Comparison of ENCODE assay signal across 18 cellular contexts in genomic region chr5:137636076-137636475, GRCh38.
DNase-seq lines count a peak whose midpoint lies in the region; ATAC-seq, FAIRE-seq and TF ChIP-seq lines count a peak whose summit lies in the region.
"Had no signal": no experiment of that assay in that cellular context is flagged by ENCODE, and none has a peak within 500 bp of the region (broad histone marks: within the 10 kb centered on the region; RNA-seq: fewer than 3 reads in every experiment).

No MANE protein-coding gene starts in this region.

- no peak for FAIRE-seq in D721Med (lab: Jason Lieb, UNC)
- FAIRE-seq: HTR-8/SVneo had no signal

- H3F3A ChIP-seq in neural cell (ENCODE audit: insufficient read depth, low read length, poor library complexity, severe bottlenecking) = no peaks in the 10 kb centered on the region

- ATAC-seq in left lung = peak; percentile 19
- ATAC-seq: HCT116 had no signal

- TF ChIP-seq CTCF in endodermal cell (conservative IDR thresholded peaks at IDR 0.05) (no peak), left lung (IDR thresholded peaks at IDR 0.05) (no peak), neural cell (IDR thresholded peaks at IDR 0.05; ENCODE audit: poor library complexity, severe bottlenecking) (no peak), D721Med (IDR thresholded peaks at IDR 0.05; ENCODE audit: insufficient read depth, missing control alignments) (no peak)

- peaks cover 2% of the 10 kb centered on the region for H3K9me3 Mint-ChIP-seq in endodermal cell
- H3K9me3 Mint-ChIP-seq: CD4-positive, alpha-beta memory T cell had no signal

- H3K36me3 ChIP-seq in endodermal cell (ENCODE audit: control insufficient read depth, insufficient read depth, low read length) (no peaks in the 10 kb centered on the region), left lung (no peaks in the 10 kb centered on the region), neural cell (ENCODE audit: insufficient read depth, low read length) (peaks cover 10% of the 10 kb centered on the region)

- no peaks in the 10 kb centered on the region for H3K79me2 ChIP-seq in neural cell (replicated peaks; ENCODE audit: insufficient read depth, low read length)

- intact Hi-C loops in left lung (cut with DNase I) = no loop called here

- H3K9me3 ChIP-seq in endodermal cell (ENCODE audit: control insufficient read depth, low read length) (no peaks in the 10 kb centered on the region), left lung (no peaks in the 10 kb centered on the region), neural cell (ENCODE audit: low read length) (peaks cover 3% of the 10 kb centered on the region)

- H3K36me3 Mint-ChIP-seq in endodermal cell (ENCODE audit: low read depth) = peaks cover 44% of the 10 kb centered on the region

- H3K4me3 Mint-ChIP-seq in endodermal cell = no peak overlapping the region
- H3K4me3 Mint-ChIP-seq: CD14-positive monocyte; CD4-positive, alpha-beta memory T cell; HFFc6 had no signal

- H3K9me2 ChIP-seq in neural cell (ENCODE audit: insufficient read depth, low read length) = no peaks in the 10 kb centered on the region

- no peak for TF ChIP-seq RAD21 in neural cell (conservative IDR thresholded peaks at IDR 0.05)

- no peaks in the 10 kb centered on the region for H4K20me1 ChIP-seq in neural cell (ENCODE audit: insufficient read depth)
- H4K20me1 ChIP-seq: BLaER1 had no signal

- H3K27me3 Mint-ChIP-seq in endodermal cell (ENCODE audit: insufficient read depth) = no peaks in the 10 kb centered on the region
- H3K27me3 Mint-ChIP-seq: CD4-positive, alpha-beta memory T cell had no signal

- H3K27ac ChIP-seq in endodermal cell (ENCODE audit: low read depth, low read length) (peak overlapping the region; percentile 37), left lung (no peak overlapping the region), neural cell (ENCODE audit: low read length) (peak overlapping the region; percentile 82)
- H3K27ac ChIP-seq: BLaER1 had no signal

- H3K4me3 ChIP-seq in endodermal cell (ENCODE audit: low read length) (no peak overlapping the region), left lung (no peak overlapping the region), neural cell (ENCODE audit: low read length) (peak overlapping the region; percentile 1)
- H3K4me3 ChIP-seq: BLaER1 had no signal

- no peak for DNase-seq in endodermal cell
- DNase-seq in left lung = no peak
- no peak for DNase-seq in GM19238 (ENCODE audit: insufficient read length, low spot score)
- DNase-seq in D721Med (ENCODE audit: insufficient read length, low spot score) = no peak
- DNase-seq in NCI-H2196 treated with DMSO at 0.1 percent for 48 hours (lab: John Stamatoyannopoulos, UW; ENCODE audit: unreplicated experiment) = no peak
- DNase-seq in epidermal melanocyte (ENCODE audit: insufficient read length, low spot score) = no peak
- DNase-seq: 8988T; CD4-positive, alpha-beta memory T cell; DMS79 treated with DMSO at 0.1 percent for 48 hours; GF-D8; GOT3; H7; HFFc6 had no signal

- no peak overlapping the region for H3K27ac Mint-ChIP-seq in endodermal cell
- H3K27ac Mint-ChIP-seq: CD14-positive monocyte had no signal

- H3K27me3 ChIP-seq in endodermal cell (ENCODE audit: control insufficient read depth, insufficient read depth, low read length, poor library complexity, severe bottlenecking) (no peaks in the 10 kb centered on the region), left lung (no peaks in the 10 kb centered on the region), neural cell (ENCODE audit: insufficient read depth, low read depth, low read length) (no peaks in the 10 kb centered on the region)
- H3K27me3 ChIP-seq: BLaER1 had no signal

- peak overlapping the region; percentile 15 for H2AFZ ChIP-seq in neural cell (ENCODE audit: low read depth, low read length)

- WGBS in endodermal cell (ENCODE audit: insufficient coverage in 1 of 2, insufficient read length in 1 of 2), 2 experiments = 86% methylated on average over 2 of the region's 2 CpGs; no CpG with 5 or more reads in 1 of the 2 experiments

- H3K4me1 Mint-ChIP-seq in endodermal cell = peaks cover 8% of the 10 kb centered on the region
- H3K4me1 Mint-ChIP-seq: CD14-positive monocyte; CD4-positive, alpha-beta memory T cell had no signal

- H3K4me1 ChIP-seq in endodermal cell (ENCODE audit: control insufficient read depth, insufficient read depth, low read length) (no peaks in the 10 kb centered on the region), left lung (no peaks in the 10 kb centered on the region)
- H3K4me1 ChIP-seq: BLaER1 had no signal

- H3K9ac ChIP-seq in endodermal cell (ENCODE audit: extremely low read depth, low read length, poor library complexity, severe bottlenecking) = no peak overlapping the region
- H3K9ac ChIP-seq in neural cell (ENCODE audit: low read length) = peak overlapping the region; percentile 50
- H3K9ac ChIP-seq: BLaER1 had no signal

- no peak for TF ChIP-seq EP300 in neural cell (conservative IDR thresholded peaks at IDR 0.05; ENCODE audit: poor library complexity, severe bottlenecking)

- no peak overlapping the region for H3K4me2 ChIP-seq in neural cell (ENCODE audit: low read length)
- H3K4me2 ChIP-seq: BLaER1 had no signal

TF ChIP-seq in neural cell, 6 proteins besides CTCF, POLR2A, EP300 and RAD21:
- TF ChIP-seq, protein P1, sequence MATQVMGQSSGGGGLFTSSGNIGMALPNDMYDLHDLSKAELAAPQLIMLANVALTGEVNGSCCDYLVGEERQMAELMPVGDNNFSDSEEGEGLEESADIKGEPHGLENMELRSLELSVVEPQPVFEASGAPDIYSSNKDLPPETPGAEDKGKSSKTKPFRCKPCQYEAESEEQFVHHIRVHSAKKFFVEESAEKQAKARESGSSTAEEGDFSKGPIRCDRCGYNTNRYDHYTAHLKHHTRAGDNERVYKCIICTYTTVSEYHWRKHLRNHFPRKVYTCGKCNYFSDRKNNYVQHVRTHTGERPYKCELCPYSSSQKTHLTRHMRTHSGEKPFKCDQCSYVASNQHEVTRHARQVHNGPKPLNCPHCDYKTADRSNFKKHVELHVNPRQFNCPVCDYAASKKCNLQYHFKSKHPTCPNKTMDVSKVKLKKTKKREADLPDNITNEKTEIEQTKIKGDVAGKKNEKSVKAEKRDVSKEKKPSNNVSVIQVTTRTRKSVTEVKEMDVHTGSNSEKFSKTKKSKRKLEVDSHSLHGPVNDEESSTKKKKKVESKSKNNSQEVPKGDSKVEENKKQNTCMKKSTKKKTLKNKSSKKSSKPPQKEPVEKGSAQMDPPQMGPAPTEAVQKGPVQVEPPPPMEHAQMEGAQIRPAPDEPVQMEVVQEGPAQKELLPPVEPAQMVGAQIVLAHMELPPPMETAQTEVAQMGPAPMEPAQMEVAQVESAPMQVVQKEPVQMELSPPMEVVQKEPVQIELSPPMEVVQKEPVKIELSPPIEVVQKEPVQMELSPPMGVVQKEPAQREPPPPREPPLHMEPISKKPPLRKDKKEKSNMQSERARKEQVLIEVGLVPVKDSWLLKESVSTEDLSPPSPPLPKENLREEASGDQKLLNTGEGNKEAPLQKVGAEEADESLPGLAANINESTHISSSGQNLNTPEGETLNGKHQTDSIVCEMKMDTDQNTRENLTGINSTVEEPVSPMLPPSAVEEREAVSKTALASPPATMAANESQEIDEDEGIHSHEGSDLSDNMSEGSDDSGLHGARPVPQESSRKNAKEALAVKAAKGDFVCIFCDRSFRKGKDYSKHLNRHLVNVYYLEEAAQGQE (IDR thresholded peaks at IDR 0.05; ENCODE audit: borderline replicate concordance) = no peak
- TF ChIP-seq TAF1 (IDR thresholded peaks at IDR 0.05; ENCODE audit: low read depth) = no peak
- TF ChIP-seq POLR2AphosphoS5 (IDR thresholded peaks at IDR 0.05) = no peak
- no peak for TF ChIP-seq MXI1 (conservative IDR thresholded peaks at IDR 0.05; ENCODE audit: poor library complexity, severe bottlenecking)
- no peak for TF ChIP-seq SMC3 (conservative IDR thresholded peaks at IDR 0.05; ENCODE audit: poor library complexity)
- no peak for TF ChIP-seq EZH2 (IDR thresholded peaks at IDR 0.05; ENCODE audit: borderline replicate concordance, insufficient read depth, low read length, poor library complexity, severe bottlenecking)

Comparison
In these comparisons a context has a peak if more than half of its experiments do, and no peak if none do; other contexts are left out.
1. H3K27ac ChIP-seq: peak in endodermal cell (single experiment) and neural cell (single experiment); none in left lung (0 of 2).